In genomic region chr5:107424461-107424860, GRCh38 we compare ENCODE assay signal across 21 cellular contexts.
DNase-seq lines count a peak whose midpoint lies in the region; ATAC-seq, FAIRE-seq and TF ChIP-seq lines count a peak whose summit lies in the region.
"Had no signal": no experiment of that assay in that cellular context is flagged by ENCODE, and none has a peak within 500 bp of the region (broad histone marks: within the 10 kb centered on the region; RNA-seq: fewer than 3 reads in every experiment).

No MANE protein-coding gene starts in this region.

- H3K9me3 Mint-ChIP-seq in Caco-2 (ENCODE audit: unreplicated experiment): no peaks in the 10 kb centered on the region
- H3K9me3 Mint-ChIP-seq: brain; stimulated activated naive B cell treated with anti-CD40 and anti-IgM and Interleukin-4, amounts not matched to agents 10 μg/mL and 1 μg/mL and 100 μg/mL, for 72 hours had no signal

- H3K4me1 ChIP-seq in PC-9 (replicated peaks; ENCODE audit: insufficient read depth) (peaks cover 60% of the 10 kb centered on the region), aorta (ENCODE audit: control insufficient read depth in 1 of 2, insufficient read depth in 2 of 2, low read length in 2 of 2) (peaks cover 1 to 2% of the 10 kb centered on the region in 2 donors), Caco-2 (0 out of 2 replicates have a peak, but pooled peaks cover 3% of the 10 kb centered on the region)

- BruUV-seq in PC-9 (replicated peaks; lab: Mats Ljungman, UMichigan): no TSS peak
- BruUV-seq in Caco-2 (replicated peaks; lab: Mats Ljungman, UMichigan): no TSS peak

- no peak for FAIRE-seq in GM19239 (lab: Jason Lieb, UNC)
- FAIRE-seq: kidney, TTC549 had no signal

- no peaks in the 10 kb centered on the region for H3K27me3 ChIP-seq in PC-9 (ENCODE audit: insufficient read depth, low read depth)
- no peaks in the 10 kb centered on the region for H3K27me3 ChIP-seq in brain microvascular endothelial cell (replicated peaks)
- no peaks in the 10 kb centered on the region for H3K27me3 ChIP-seq in aorta (ENCODE audit: control insufficient read depth in 1 of 2, insufficient read depth in 2 of 2, low read length in 1 of 2)
- H3K27me3 ChIP-seq in Caco-2 (replicated peaks; ENCODE audit: control insufficient read depth, insufficient read depth, low read length): no peaks in the 10 kb centered on the region
- H3K27me3 ChIP-seq: right atrium auricular region had no signal

- H3K4me3 ChIP-seq in PC-9: no peak overlapping the region
- no peak overlapping the region for H3K4me3 ChIP-seq in brain microvascular endothelial cell (ENCODE audit: low read depth, low read length)
- no peak overlapping the region for H3K4me3 ChIP-seq in foreskin fibroblast (ENCODE audit: low read depth in 1 of 2, low read length in 2 of 2)
- H3K4me3 ChIP-seq in aorta (ENCODE audit: low read length in 2 of 2): no peak overlapping the region
- H3K4me3 ChIP-seq in Caco-2 (ENCODE audit: low read depth, low read length): no peak overlapping the region
- H3K4me3 ChIP-seq: lung, right atrium auricular region had no signal

- H3K36me3 Mint-ChIP-seq in Caco-2 (ENCODE audit: insufficient read depth, unreplicated experiment): no peaks in the 10 kb centered on the region
- H3K36me3 Mint-ChIP-seq: stimulated activated naive B cell treated with anti-CD40 and anti-IgM and Interleukin-4, amounts not matched to agents 10 μg/mL and 1 μg/mL and 100 μg/mL, for 72 hours had no signal

- intact Hi-C loops in PC-9 (cut with micrococcal nuclease; ENCODE audit: unreplicated experiment): loop anchor here (1.0 to 2.0 kb wide), 4 partner anchors 44 to 248 kb away; no protein-coding TSS in a partner anchor
- intact Hi-C loops in aorta (cut with DNase I): loop anchor here (10.0 kb wide), 3 partner anchors 120 to 250 kb away; partner anchors contain the start of gene EFNA5 (in 2 of the 2)
- intact Hi-C loops in Caco-2 (cut with micrococcal nuclease; ENCODE audit: unreplicated experiment): no loop called here
- intact Hi-C loops in posterior vena cava (cut with DNase I): no loop called here

- no peak overlapping the region for H3K4me3 Mint-ChIP-seq in Caco-2 (ENCODE audit: unreplicated experiment)
- H3K4me3 Mint-ChIP-seq: brain; stimulated activated naive B cell treated with anti-CD40 and anti-IgM and Interleukin-4, amounts not matched to agents 10 μg/mL and 1 μg/mL and 100 μg/mL, for 72 hours had no signal

- H4K20me1 ChIP-seq in PC-9 (ENCODE audit: insufficient read depth): no peaks in the 10 kb centered on the region

- peaks cover 4% of the 10 kb centered on the region for H3K27me3 Mint-ChIP-seq in Caco-2 (ENCODE audit: insufficient read depth, unreplicated experiment)

- peaks cover 7% of the 10 kb centered on the region for H3K4me1 Mint-ChIP-seq in Caco-2 (ENCODE audit: low read depth, unreplicated experiment)
- H3K4me1 Mint-ChIP-seq: stimulated activated naive B cell treated with anti-CD40 and anti-IgM and Interleukin-4, amounts not matched to agents 10 μg/mL and 1 μg/mL and 100 μg/mL, for 72 hours had no signal

- in situ Hi-C loops in brain microvascular endothelial cell (cut with HindIII; ENCODE audit: low pct_ligation_motif_present, low sequenced_read_pairs): no loop called here

- peaks cover 38% of the 10 kb centered on the region for H3F3A ChIP-seq in PC-9 (ENCODE audit: insufficient read depth, low read depth)

- TF ChIP-seq CTCF in PC-9 (conservative IDR thresholded peaks at IDR 0.05) (no peak), brain microvascular endothelial cell (IDR thresholded peaks at IDR 0.05; ENCODE audit: low read depth, low read length, missing control alignments) (no peak), foreskin fibroblast (IDR thresholded peaks at IDR 0.05; ENCODE audit: low read depth, low read length) (no peak), Caco-2 (IDR thresholded peaks at IDR 0.05; ENCODE audit: insufficient read depth in 1 of 2, low read depth in 1 of 2, low read length in 1 of 2, severe bottlenecking in 1 of 2, unreplicated experiment in 1 of 2) (no peak)

- no peak overlapping the region for H3K27ac Mint-ChIP-seq in Caco-2 (ENCODE audit: unreplicated experiment)
- H3K27ac Mint-ChIP-seq: stimulated activated naive B cell treated with anti-CD40 and anti-IgM and Interleukin-4, amounts not matched to agents 10 μg/mL and 1 μg/mL and 100 μg/mL, for 72 hours had no signal

- DNase-seq in PC-9: no peak
- no peak for DNase-seq in brain microvascular endothelial cell
- DNase-seq in foreskin fibroblast: peak; percentile 38 to 51
- DNase-seq in aorta: no peak
- DNase-seq in GM19239 (ENCODE audit: insufficient read length, low spot score): no peak
- no peak for DNase-seq in Caco-2
- no peak for DNase-seq in posterior vena cava (ENCODE audit: low spot score)
- DNase-seq: activated naive CD4-positive, alpha-beta T cell treated with anti-CD3 and anti-CD28 coated beads, Interleukin-2, amount 50 U/mL, for 16 hours; AML-193; DND-41; kidney; NCI-H1930; NCI-H510A; occipital lobe; stimulated activated CD4-positive, alpha-beta T cell treated with anti-CD3 and anti-CD28 coated beads, Interleukin-15, amount 100 ng/mL, for 24 hours; stimulated activated naive B cell treated with anti-CD40 and anti-IgM and Interleukin-4, amounts not matched to agents 10 μg/mL and 1 μg/mL and 100 μg/mL, for 72 hours had no signal

- ATAC-seq in aorta (ENCODE audit: low FRiP score): peak; percentile 38
- ATAC-seq: HCT116; stimulated activated naive B cell treated with anti-CD40 and anti-IgM and Interleukin-4, amounts not matched to agents 10 μg/mL and 1 μg/mL and 100 μg/mL, for 72 hours had no signal

- CTCF ChIA-PET in PC-9 (lab: Charles Lee) (no interaction called here), Caco-2 (lab: Charles Lee) (no interaction called here)

- H3K27ac ChIP-seq in PC-9: peak overlapping the region; percentile 85
- peak overlapping the region; percentile 67 for H3K27ac ChIP-seq in brain microvascular endothelial cell
- H3K27ac ChIP-seq in aorta (ENCODE audit: low read depth in 1 of 2, low read length in 2 of 2): no peak overlapping the region
- H3K27ac ChIP-seq: right atrium auricular region had no signal

- H3K36me3 ChIP-seq in PC-9 (ENCODE audit: low read depth): peaks cover 18% of the 10 kb centered on the region
- no peaks in the 10 kb centered on the region for H3K36me3 ChIP-seq in brain microvascular endothelial cell (replicated peaks)
- H3K36me3 ChIP-seq in aorta (ENCODE audit: control insufficient read depth in 1 of 2, insufficient read depth in 2 of 2, low read length in 1 of 2): no peaks in the 10 kb centered on the region
- H3K36me3 ChIP-seq in Caco-2 (ENCODE audit: control insufficient read depth, insufficient read depth, low read length): no peaks in the 10 kb centered on the region
- H3K36me3 ChIP-seq: right atrium auricular region had no signal

- no peaks in the 10 kb centered on the region for H3K9me2 ChIP-seq in PC-9 (ENCODE audit: insufficient read depth)

- no peak overlapping the region for H2AFZ ChIP-seq in PC-9

- POLR2A ChIA-PET in PC-9 (lab: Charles Lee; ENCODE audit: unreplicated experiment) (interaction anchor here (0.5 to 0.7 kb wide), 6 partner anchors 11 to 86 kb away, joined by 3 to 5 read pairs (median 4); no protein-coding TSS in a partner anchor), Caco-2 (lab: Charles Lee) (interaction anchor here (0.7 kb wide), 1 partner anchor 14 kb away, joined by 6 read pairs; no protein-coding TSS in a partner anchor)

- H3K9me3 ChIP-seq in PC-9 (ENCODE audit: insufficient read depth, low read depth): no peaks in the 10 kb centered on the region
- H3K9me3 ChIP-seq in aorta (ENCODE audit: control insufficient read depth, low read length): no peaks in the 10 kb centered on the region
- H3K9me3 ChIP-seq in Caco-2: no peaks in the 10 kb centered on the region
- H3K9me3 ChIP-seq: right atrium auricular region had no signal

- H3K79me2 ChIP-seq in PC-9 (ENCODE audit: low read depth): peaks cover 57% of the 10 kb centered on the region

- H3K4me2 ChIP-seq in PC-9: peak overlapping the region; percentile 57

- 70 to 76% methylated on average over 4 of the region's 4 CpGs for WGBS in aorta, 2 donors

Comparison
In these comparisons a context has a peak if more than half of its experiments do, and no peak if none do; other contexts are left out.
1. DNase-seq: peak in foreskin fibroblast (2 of 2); none in PC-9 (0 of 2), brain microvascular endothelial cell (single experiment), aorta (0 of 2), GM19239 (single experiment), Caco-2 (0 of 2) and posterior vena cava (single experiment).
2. H3K27ac ChIP-seq: peak in PC-9 (single experiment) and brain microvascular endothelial cell (single experiment); none in aorta (0 of 2).
3. intact Hi-C loops: an anchor here in PC-9 (1.0 to 2.0 kb wide) and aorta (10.0 kb wide); none called in Caco-2 and posterior vena cava.